ENCODE assay signal across 14 cellular contexts in genomic region chr12:2301531-2302461, GRCh38.
DNase-seq lines count a peak whose midpoint lies in the region; ATAC-seq, FAIRE-seq and TF ChIP-seq lines count a peak whose summit lies in the region.
"Had no signal": no experiment of that assay in that cellular context is flagged by ENCODE, and none has a peak within 500 bp of the region (broad histone marks: within the 10 kb centered on the region; RNA-seq: fewer than 3 reads in every experiment).

No MANE protein-coding gene starts in this region.

- no peak overlapping the region for H3K4me3 Mint-ChIP-seq in neural progenitor cell
- H3K4me3 Mint-ChIP-seq: effector memory CD8-positive, alpha-beta T cell; GM23338 had no signal

- H3K9me3 ChIP-seq in left lung = no peaks in the 10 kb centered on the region
- H3K9me3 ChIP-seq in transverse colon = no peaks in the 10 kb centered on the region
- no peaks in the 10 kb centered on the region for H3K9me3 ChIP-seq in neural progenitor cell (ENCODE audit: low read depth)

- in situ Hi-C loops in transverse colon (cut with MboI; ENCODE audit: low pct_ligation_motif_present in 1 of 4, low pct_unique_long_range_greater_than_20kb in 1 of 4, low sequenced_read_pairs in 3 of 4) = no loop called here

- H3K9ac ChIP-seq in neural progenitor cell = no peak overlapping the region

- no peaks in the 10 kb centered on the region for H3K9me3 Mint-ChIP-seq in neural progenitor cell
- H3K9me3 Mint-ChIP-seq: effector memory CD8-positive, alpha-beta T cell; GM23338 had no signal

- H3K27me3 ChIP-seq in left lung (no peaks in the 10 kb centered on the region), transverse colon (no peaks in the 10 kb centered on the region), neural progenitor cell (no peaks in the 10 kb centered on the region)

- H3K36me3 ChIP-seq in left lung (no peaks in the 10 kb centered on the region), transverse colon (no peaks in the 10 kb centered on the region), neural progenitor cell (no peaks in the 10 kb centered on the region)

- ATAC-seq in left lung = peak; percentile 21
- no peak for ATAC-seq in GM18502 (IDR thresholded peaks at IDR 0.05; ENCODE audit: poor library complexity, unreplicated experiment)
- ATAC-seq: effector memory CD8-positive, alpha-beta T cell; GM23338 had no signal

- intact Hi-C loops in left lung (cut with DNase I) (no loop called here), transverse colon (cut with DNase I; ENCODE audit: low total_unique reads) (no loop called here)

- H3K4me1 Mint-ChIP-seq in neural progenitor cell = peaks cover 34% of the 10 kb centered on the region

- H3K36me3 Mint-ChIP-seq in neural progenitor cell = no peaks in the 10 kb centered on the region

- H3K79me2 ChIP-seq in neural progenitor cell (ENCODE audit: low read depth) = no peaks in the 10 kb centered on the region

- TF ChIP-seq EP300 in transverse colon (IDR thresholded peaks at IDR 0.05; ENCODE audit: low read depth) = no peak

- no peak overlapping the region for H3K27ac Mint-ChIP-seq in neural progenitor cell
- H3K27ac Mint-ChIP-seq: effector memory CD8-positive, alpha-beta T cell; GM23338 had no signal

- DNase-seq in HTR-8/SVneo (ENCODE audit: insufficient read length, low spot score) (no peak), dedifferentiated amniotic fluid mesenchymal stem cell (ENCODE audit: extremely low spot score) (peak; percentile 93), left lung (no peak), transverse colon (no peak), middle frontal gyrus (ENCODE audit: extremely low spot score, low spot score) (no peak), neural progenitor cell (ENCODE audit: low spot score) (no peak), GM12891 (ENCODE audit: insufficient read length, low spot score) (no peak)
- DNase-seq: activated CD4-positive, CD25-positive, alpha-beta regulatory T cell; activated gamma-delta T cell; effector memory CD8-positive, alpha-beta T cell; KG1 had no signal

- no peak overlapping the region for H2AFZ ChIP-seq in neural progenitor cell (replicated peaks)
- H2AFZ ChIP-seq: GM23338 had no signal

- H3K4me3 ChIP-seq in left lung (no peak overlapping the region), transverse colon (no peak overlapping the region), neural progenitor cell (no peak overlapping the region)
- H3K4me3 ChIP-seq: GM23338 had no signal

- TF ChIP-seq POLR2A in transverse colon (IDR thresholded peaks at IDR 0.05) (no peak), GM12891 (IDR thresholded peaks at IDR 0.05; ENCODE audit: low read depth, low read length) (no peak)

- no peaks in the 10 kb centered on the region for H4K20me1 ChIP-seq in neural progenitor cell (ENCODE audit: low read depth)

- peaks cover 10% of the 10 kb centered on the region for H3F3A ChIP-seq in neural progenitor cell (ENCODE audit: low read depth)

- TF ChIP-seq CTCF in left lung (IDR thresholded peaks at IDR 0.05) (no peak), transverse colon (IDR thresholded peaks at IDR 0.05) (no peak), neural progenitor cell (IDR thresholded peaks at IDR 0.05) (no peak)

- H3K4me2 ChIP-seq in neural progenitor cell = no peak overlapping the region
- H3K4me2 ChIP-seq: GM23338 had no signal

- H3K27ac ChIP-seq in left lung (peak overlapping the region in 1 of 2 donors; percentile 4), transverse colon (peak overlapping the region; percentile 44 to 76 (median 65)), neural progenitor cell (no peak overlapping the region)

- 70 to 74% methylated on average over 3 to 14 of the region's 14 CpGs for WGBS in transverse colon (ENCODE audit: low coverage in 1 of 2), 2 donors

- peaks cover 5% of the 10 kb centered on the region for H3K27me3 Mint-ChIP-seq in neural progenitor cell (ENCODE audit: insufficient read depth, low read depth)

- H3K4me1 ChIP-seq in left lung (peaks cover 0 to 16% of the 10 kb centered on the region in 2 donors), transverse colon (peaks cover 2 to 20% (median 11%) of the 10 kb centered on the region in 4 donors), neural progenitor cell (peaks cover 15% of the 10 kb centered on the region)

- FAIRE-seq in HTR-8/SVneo (lab: Jason Lieb, UNC) = peak; percentile 81
- no peak for FAIRE-seq in GM12891 (lab: Jason Lieb, UNC)
- FAIRE-seq: keratinocyte had no signal

TF ChIP-seq in GM12891, 5 proteins besides CTCF, POLR2A, EP300 and RAD21:
- no peak for TF ChIP-seq TAF1 (IDR thresholded peaks at IDR 0.05; ENCODE audit: low read depth, low read length)
- TF ChIP-seq SPI1 (IDR thresholded peaks at IDR 0.05; ENCODE audit: low read depth, low read length) = no peak
- no peak for TF ChIP-seq POU2F2 (IDR thresholded peaks at IDR 0.05; ENCODE audit: low read depth, low read length)
- no peak for TF ChIP-seq PAX5 (IDR thresholded peaks at IDR 0.05; ENCODE audit: insufficient read depth, low read length, severe bottlenecking)
- TF ChIP-seq POLR2AphosphoS5 (IDR thresholded peaks at IDR 0.05; ENCODE audit: low read depth, low read length) = no peak
TF ChIP-seq in GM12891: peak in this region for 0.
